Comparison of ENCODE assay signal across 8 cellular contexts in genomic region chr1:66996018-66996682, GRCh38. TPM values are rescaled to one million over a fixed set of nuclear protein-coding genes. Genes with fewer than 3 reads are reported as not detected.
DNase-seq lines count a peak whose midpoint lies in the region; ATAC-seq and TF ChIP-seq lines count a peak whose summit lies in the region.

No MANE protein-coding gene starts in this region.

- ATAC-seq in HG03159 (IDR thresholded peaks at IDR 0.05; ENCODE audit: unreplicated experiment) (peak; percentile 76), memory B cell (ENCODE audit: low read depth) (peak; percentile 94)

- H3K27ac Mint-ChIP-seq in memory B cell = peak overlapping the region; percentile 5

- H3K27me3 Mint-ChIP-seq in memory B cell = no peaks in the 10 kb centered on the region

- no peaks in the 10 kb centered on the region for H3K9me3 Mint-ChIP-seq in memory B cell

- peak; percentile 40 for DNase-seq in GM13976 (ENCODE audit: low spot score)
- DNase-seq in NCI-H510A (lab: John Stamatoyannopoulos, UW) = peak; percentile 27
- DNase-seq in activated CD4-positive, alpha-beta T cell treated with anti-CD3 and anti-CD28 coated beads for 4 hours = peak; percentile 40 to 62
- peak; percentile 82 for DNase-seq in dermis blood vessel endothelial cell
- DNase-seq in memory B cell (ENCODE audit: low spot score in 2 of 2) = peak; percentile 47 to 64
- DNase-seq in stimulated activated CD8-positive, alpha-beta memory T cell treated with anti-CD3 and anti-CD28 coated beads, Interleukin-7, amount 100 ng/mL, for 4 hours (ENCODE audit: low read depth in 2 of 2) = peak; percentile 23 to 39

- no peak overlapping the region for H3K4me3 Mint-ChIP-seq in memory B cell

- peaks cover 4% of the 10 kb centered on the region for H3K4me1 Mint-ChIP-seq in memory B cell

- no peak overlapping the region for H3K27ac ChIP-seq in 22Rv1

- H3K36me3 Mint-ChIP-seq in memory B cell = peaks cover 2% of the 10 kb centered on the region

- TF ChIP-seq CTCF in 22Rv1 (IDR thresholded peaks at IDR 0.05) (peak; percentile 89), GM13976 (IDR thresholded peaks at IDR 0.05; ENCODE audit: borderline replicate concordance, control extremely low read depth, extremely low read depth, insufficient read depth, missing control alignments) (peak; percentile 77)

- in situ Hi-C loops in GM13976 (cut with MboI; ENCODE audit: low sequenced_read_pairs, unreplicated experiment) = loop anchor here (10.0 kb wide), 2 partner anchors 149 to 209 kb away; no protein-coding TSS in a partner anchor

RNA-seq across cellular contexts. Expression of gene SLC35D1, which starts 57.8 kb away (rescaled TPM):
- 5.9 and 7.0 TPM in 2 replicates for total RNA-seq in dermis blood vessel endothelial cell

Comparison
In these comparisons a context has a peak if more than half of its experiments do, and no peak if none do; other contexts are left out.
1. DNase-seq: peak in every context shown above with its lines; median percentile 82 in dermis blood vessel endothelial cell; 56 in memory B cell; 51 in activated CD4-positive, alpha-beta T cell treated with anti-CD3 and anti-CD28 coated beads for 4 hours; 40 in GM13976; 31 in stimulated activated CD8-positive, alpha-beta memory T cell treated with anti-CD3 and anti-CD28 coated beads, Interleukin-7, amount 100 ng/mL, for 4 hours; 27 in NCI-H510A.